7 cellular contexts compared by ENCODE assay signal in the genomic region with DNA sequence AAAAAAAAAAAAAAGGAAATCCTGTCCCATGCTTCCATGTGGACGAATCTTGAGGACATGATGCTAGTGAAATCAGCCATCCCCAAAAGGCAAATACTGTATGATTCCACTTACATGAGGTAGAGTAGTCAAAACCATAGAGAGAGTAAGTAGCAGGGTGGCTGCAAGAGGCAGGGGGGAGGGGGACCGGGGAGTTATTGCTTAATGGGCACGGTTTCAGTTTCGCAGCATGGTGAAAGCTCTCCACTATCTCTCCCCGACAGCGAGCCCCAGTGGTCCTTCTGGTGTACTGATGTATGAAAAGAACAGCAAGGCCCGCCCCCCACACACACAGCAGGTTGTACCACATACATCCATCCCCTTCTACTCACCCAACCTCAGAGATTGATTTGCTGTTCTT.
DNase-seq lines count a peak whose midpoint lies in the region; ATAC-seq and TF ChIP-seq lines count a peak whose summit lies in the region.

No MANE protein-coding gene starts in this region.

- H3K4me3 ChIP-seq in fibroblast of mammary gland (ENCODE audit: control insufficient read depth, low read depth, low read length) = no peak overlapping the region
- H3K4me3 ChIP-seq in skeletal muscle cell (ENCODE audit: low read depth, low read length) = no peak overlapping the region

- DNase-seq in NCI-H2196 treated with DMSO at 0.1 percent for 48 hours (lab: John Stamatoyannopoulos, UW; ENCODE audit: unreplicated experiment) = peak; percentile 49
- DNase-seq in activated CD8-positive, alpha-beta memory T cell treated with anti-CD3 and anti-CD28 coated beads for 24 hours = peak; percentile 83
- DNase-seq in fibroblast of mammary gland (ENCODE audit: low read depth) = peak; percentile 70
- peak; percentile 29 for DNase-seq in skeletal muscle cell (ENCODE audit: low read depth)
- no peak for DNase-seq in HUDEP-2 (lab: John Stamatoyannopoulos, UW; ENCODE audit: unreplicated experiment in 76 of 76)

- ATAC-seq in GM18520 (IDR thresholded peaks at IDR 0.05; ENCODE audit: unreplicated experiment) (peak; percentile 92), HG02884 (IDR thresholded peaks at IDR 0.05; ENCODE audit: unreplicated experiment) (peak; percentile 92)

- TF ChIP-seq CTCF in fibroblast of mammary gland (conservative IDR thresholded peaks at IDR 0.05; ENCODE audit: control insufficient read depth, insufficient read depth, low read depth, low read length) = peak; percentile 34

Comparison
In these comparisons a context has a peak if more than half of its experiments do, and no peak if none do; other contexts are left out.
1. DNase-seq: peak in NCI-H2196 treated with DMSO at 0.1 percent for 48 hours (single experiment), activated CD8-positive, alpha-beta memory T cell treated with anti-CD3 and anti-CD28 coated beads for 24 hours (single experiment), fibroblast of mammary gland (single experiment) and skeletal muscle cell (single experiment); none in HUDEP-2 (0 of 76).